In the genomic region with DNA sequence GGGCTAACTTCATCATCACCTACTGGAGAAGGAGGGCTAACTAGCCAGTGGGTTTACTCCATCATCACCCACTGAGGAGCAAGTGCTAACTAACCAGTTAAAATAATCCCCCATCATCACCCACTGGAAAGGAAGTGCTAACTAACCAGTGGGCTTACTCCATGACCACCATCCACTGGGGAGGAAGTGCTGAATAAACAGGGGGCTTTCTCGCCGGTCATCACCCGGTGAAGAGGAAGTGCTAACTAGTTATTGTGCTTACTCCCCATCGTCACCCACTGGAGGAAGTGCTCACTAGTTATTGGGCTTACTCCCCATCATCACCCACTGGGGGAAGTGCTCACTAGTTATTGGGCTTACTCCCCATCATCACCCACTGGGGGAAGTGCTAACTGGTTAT, we compare ENCODE assay signal across 9 cellular contexts.
"Had no signal": no experiment of that assay in that cellular context is flagged by ENCODE, and none has a peak within 500 bp of the region (broad histone marks: within the 10 kb centered on the region; RNA-seq: fewer than 3 reads in every experiment).

No MANE protein-coding gene starts in this region.

- ATAC-seq: GM23338, K562 had no signal

- DNase-seq: H9, HCEC 1CT, IMR-90, KG1 had no signal

- FAIRE-seq: H1, H54, HTR-8/SVneo, K562 had no signal

- H3K4me3 ChIP-seq: GM23338, K562 had no signal
